8 cellular contexts compared by ENCODE assay signal in genomic region chr3:38134517-38135143, GRCh38. TPM values are rescaled to one million over a fixed set of nuclear protein-coding genes. Genes with fewer than 3 reads are reported as not detected.
DNase-seq lines count a peak whose midpoint lies in the region; ATAC-seq and TF ChIP-seq lines count a peak whose summit lies in the region.
"Not testable (repeated sequence)": the region's sequence is repeated elsewhere in the genome, so short reads cannot be mapped to it uniquely, and the experiment has no call there.

No MANE protein-coding gene starts in this region.

- not testable (repeated sequence) for H3K27ac ChIP-seq in BLaER1; H9 (ENCODE audit: insufficient read length, low read depth, low read length)
- peak overlapping the region; percentile 64 to 92 (median 86) for H3K27ac ChIP-seq in body of pancreas
- peak overlapping the region; percentile 84 to 85 for H3K27ac ChIP-seq in prostate gland

- not testable (repeated sequence) for H2AK5ac ChIP-seq in H9 (ENCODE audit: insufficient read length, low read length)

- TF ChIP-seq POLR2A in body of pancreas (IDR thresholded peaks at IDR 0.05); prostate gland (IDR thresholded peaks at IDR 0.05): not testable (repeated sequence)

- not testable (repeated sequence) for H2BK20ac ChIP-seq in H9 (ENCODE audit: low read depth, low read length, poor library complexity, severe bottlenecking)

- H3K4ac ChIP-seq in H9 (ENCODE audit: low read depth, low read length) = not testable (repeated sequence)

- H2BK5ac ChIP-seq in H9 (ENCODE audit: insufficient read length, low read length) = not testable (repeated sequence)

- H3K36me3 Mint-ChIP-seq in H9 (ENCODE audit: insufficient read depth in 1 of 3, low read depth in 3 of 3) (peaks cover 26 to 50% (median 27%) of the 10 kb centered on the region in 3 experiments), immature natural killer cell (peaks cover 6 to 21% (median 9%) of the 10 kb centered on the region in 3 donors)
- H3K36me3 Mint-ChIP-seq in T-helper 2 cell treated with Interferon-gamma antibody and Interleukin-4, amounts not matched to agents 5 μg/mL and 100 μg/mL, for 36 hours (ENCODE audit: low read depth) = peaks cover 53% of the 10 kb centered on the region
- H3K36me3 Mint-ChIP-seq in activated T-helper 1 cell treated with anti-CD3 and anti-CD28 coated beads, Interleukin-12 subunit alpha, Interleukin-12 subunit beta, Interleukin-2, Interleukin-4 antibody, amounts not matched to agents 30 ng/mL and 10 ng/mL and 1 ng/mL, durations not matched to agents 14 hours and 24 hours and 36 hours (ENCODE audit: low read depth) = peaks cover 40% of the 10 kb centered on the region
- H3K36me3 Mint-ChIP-seq in naive thymus-derived CD8-positive, alpha-beta T cell = peaks cover 0 to 49% (median 0%) of the 10 kb centered on the region in 3 donors

- not testable (repeated sequence) for H4K5ac ChIP-seq in H9 (ENCODE audit: insufficient read length, low read depth, low read length)

- H4K8ac ChIP-seq in H9 (replicated peaks; ENCODE audit: insufficient read length, low read depth, low read length) = not testable (repeated sequence)

- H4K20me1 ChIP-seq in BLaER1 = peaks cover 75% of the 10 kb centered on the region
- not testable (repeated sequence) for H4K20me1 ChIP-seq in H9 (ENCODE audit: control insufficient read depth, insufficient read depth, insufficient read length)

- intact Hi-C loops in activated T-helper 1 cell treated with anti-CD3 and anti-CD28 coated beads, Interleukin-12 subunit alpha, Interleukin-12 subunit beta, Interleukin-2, Interleukin-4 antibody, amounts not matched to agents 30 ng/mL and 10 ng/mL and 1 ng/mL, durations not matched to agents 14 hours and 24 hours and 36 hours (cut with micrococcal nuclease) = loop anchor here (5.0 kb wide), 7 partner anchors 123 to 1248 kb away; partner anchors contain the start of genes SCN11A, SLC25A38 and WDR48
- intact Hi-C loops in body of pancreas (cut with DNase I) = not testable (repeated sequence)
- intact Hi-C loops in prostate gland (cut with DNase I) = loop anchor here (5.0 to 10.0 kb wide), 3 partner anchors 113 to 350 kb away; partner anchors contain the start of gene ACVR2B

- not testable (repeated sequence) for H4K91ac ChIP-seq in H9 (ENCODE audit: insufficient read length, low read depth, low read length)

- 0 out of 2 replicates have a peak overlapping the region, but pooled peaks have one; percentile 91 for H3K9ac ChIP-seq in BLaER1
- not testable (repeated sequence) for H3K9ac ChIP-seq in H9 (ENCODE audit: extremely low read depth, insufficient read length, low read length)

- not testable (repeated sequence) for H3K18ac ChIP-seq in H9 (ENCODE audit: insufficient read length, low read depth, low read length)

- not testable (repeated sequence) for TF ChIP-seq CTCF in H9 (conservative IDR thresholded peaks at IDR 0.05); body of pancreas (IDR thresholded peaks at IDR 0.05); prostate gland (IDR thresholded peaks at IDR 0.05)

- not testable (repeated sequence) for H3K4me3 ChIP-seq in BLaER1, body of pancreas
- peak overlapping the region in 1 of 2 donors; percentile 90 for H3K4me3 ChIP-seq in prostate gland

- H2BK12ac ChIP-seq in H9 (ENCODE audit: insufficient read length, low read depth, low read length) = not testable (repeated sequence)

- peaks cover 56% of the 10 kb centered on the region for H3K36me3 ChIP-seq in BLaER1
- peaks cover 2 to 12% of the 10 kb centered on the region in 2 donors for H3K36me3 ChIP-seq in body of pancreas (replicated peaks in 1 of 2; ENCODE audit: insufficient read depth in 1 of 2, low read depth in 2 of 2)
- H3K36me3 ChIP-seq in prostate gland = peaks cover 0 to 12% of the 10 kb centered on the region in 2 donors

- H3K79me1 ChIP-seq in H9 (ENCODE audit: insufficient read depth, low read depth, low read length, poor library complexity, severe bottlenecking) = not testable (repeated sequence)

- H3K27ac Mint-ChIP-seq in H9 = not testable (repeated sequence)
- peak overlapping the region; percentile 22 for H3K27ac Mint-ChIP-seq in T-helper 2 cell treated with Interferon-gamma antibody and Interleukin-4, amounts not matched to agents 5 μg/mL and 100 μg/mL, for 36 hours
- peak overlapping the region; percentile 61 for H3K27ac Mint-ChIP-seq in activated T-helper 1 cell treated with anti-CD3 and anti-CD28 coated beads, Interleukin-12 subunit alpha, Interleukin-12 subunit beta, Interleukin-2, Interleukin-4 antibody, amounts not matched to agents 30 ng/mL and 10 ng/mL and 1 ng/mL, durations not matched to agents 14 hours and 24 hours and 36 hours
- peak overlapping the region in 3 of 6 donors; percentile 25 to 95 (median 85) for H3K27ac Mint-ChIP-seq in immature natural killer cell
- peak overlapping the region in 9 of 10 donors; percentile 1 to 97 (median 86) for H3K27ac Mint-ChIP-seq in naive thymus-derived CD8-positive, alpha-beta T cell

- H2AFZ ChIP-seq in H9 (ENCODE audit: low read length) = not testable (repeated sequence)

- ATAC-seq in body of pancreas; naive thymus-derived CD8-positive, alpha-beta T cell: not testable (repeated sequence)

- DNase-seq in H9; T-helper 2 cell treated with Interferon-gamma antibody and Interleukin-4, amounts not matched to agents 5 μg/mL and 100 μg/mL, for 36 hours (ENCODE audit: low spot score); activated T-helper 1 cell treated with anti-CD3 and anti-CD28 coated beads, Interleukin-12 subunit alpha, Interleukin-12 subunit beta, Interleukin-2, Interleukin-4 antibody, amounts not matched to agents 30 ng/mL and 10 ng/mL and 1 ng/mL, durations not matched to agents 14 hours and 24 hours and 36 hours (ENCODE audit: low spot score); body of pancreas; immature natural killer cell; naive thymus-derived CD8-positive, alpha-beta T cell; prostate gland (ENCODE audit: low spot score): not testable (repeated sequence)

- H3K4me2 ChIP-seq in BLaER1 = peak overlapping the region; percentile 97
- H3K4me2 ChIP-seq in H9 (ENCODE audit: insufficient read depth, insufficient read length, low read length) = not testable (repeated sequence)

- not testable (repeated sequence) for H3K9me3 ChIP-seq in BLaER1; H9 (ENCODE audit: control insufficient read depth, low read depth, low read length); body of pancreas; prostate gland

- no CpG with 5 or more reads among the region's 10 CpGs for WGBS in H9 (ENCODE audit: extremely low coverage, insufficient read length, low lambda C conversion rate)
- WGBS in body of pancreas, 2 donors = 46 to 48% methylated on average over 10 of the region's 10 CpGs
- WGBS in prostate gland = 79% methylated on average over 10 of the region's 10 CpGs

- POLR2A ChIA-PET in naive thymus-derived CD8-positive, alpha-beta T cell (lab: Charles Lee) = not testable (repeated sequence)

- H3K14ac ChIP-seq in H9 (ENCODE audit: insufficient read depth, low read length) = not testable (repeated sequence)

- not testable (repeated sequence) for H2BK120ac ChIP-seq in H9 (ENCODE audit: low read depth, low read length, poor library complexity, severe bottlenecking)

- not testable (repeated sequence) for H3K79me2 ChIP-seq in H9 (ENCODE audit: insufficient read depth, low read length)

- H3K4me1 ChIP-seq in BLaER1 = peaks cover 53% of the 10 kb centered on the region
- H3K4me1 ChIP-seq in H9 (ENCODE audit: insufficient read depth, low read length); prostate gland (replicated peaks): not testable (repeated sequence)
- peaks cover 74% of the 10 kb centered on the region for H3K4me1 ChIP-seq in body of pancreas

- H3K23me2 ChIP-seq in H9 (ENCODE audit: insufficient read length, low read depth, low read length, poor library complexity, severe bottlenecking) = peaks cover 18% of the 10 kb centered on the region

- H3K23ac ChIP-seq in H9 (ENCODE audit: insufficient read length, low read depth, low read length) = not testable (repeated sequence)

- H3K4me3 Mint-ChIP-seq in H9 (peak overlapping the region; percentile 91 to 92; a peak in 2 of 5 replicates), immature natural killer cell (peak overlapping the region in 4 of 5 donors; percentile 23 to 95 (median 90))
- H3K4me3 Mint-ChIP-seq in T-helper 2 cell treated with Interferon-gamma antibody and Interleukin-4, amounts not matched to agents 5 μg/mL and 100 μg/mL, for 36 hours = peak overlapping the region; percentile 91
- peak overlapping the region; percentile 94 for H3K4me3 Mint-ChIP-seq in activated T-helper 1 cell treated with anti-CD3 and anti-CD28 coated beads, Interleukin-12 subunit alpha, Interleukin-12 subunit beta, Interleukin-2, Interleukin-4 antibody, amounts not matched to agents 30 ng/mL and 10 ng/mL and 1 ng/mL, durations not matched to agents 14 hours and 24 hours and 36 hours
- peak overlapping the region in 9 of 10 donors; percentile 90 to 100 (median 95) for H3K4me3 Mint-ChIP-seq in naive thymus-derived CD8-positive, alpha-beta T cell

- H3K56ac ChIP-seq in H9 (ENCODE audit: insufficient read length, low read depth, low read length) = not testable (repeated sequence)

- not testable (repeated sequence) for H3K27me3 ChIP-seq in BLaER1; H9 (ENCODE audit: insufficient read depth, low read length); body of pancreas; prostate gland (replicated peaks; ENCODE audit: insufficient read depth)

- not testable (repeated sequence) for H3K27me3 Mint-ChIP-seq in H9 (ENCODE audit: low read depth); T-helper 2 cell treated with Interferon-gamma antibody and Interleukin-4, amounts not matched to agents 5 μg/mL and 100 μg/mL, for 36 hours (ENCODE audit: low read depth); activated T-helper 1 cell treated with anti-CD3 and anti-CD28 coated beads, Interleukin-12 subunit alpha, Interleukin-12 subunit beta, Interleukin-2, Interleukin-4 antibody, amounts not matched to agents 30 ng/mL and 10 ng/mL and 1 ng/mL, durations not matched to agents 14 hours and 24 hours and 36 hours (ENCODE audit: insufficient read depth); naive thymus-derived CD8-positive, alpha-beta T cell
- H3K27me3 Mint-ChIP-seq in immature natural killer cell (ENCODE audit: low read depth in 3 of 3) = peaks cover 0 to 16% (median 11%) of the 10 kb centered on the region in 3 donors

- H2BK15ac ChIP-seq in H9 (ENCODE audit: low read depth, low read length) = not testable (repeated sequence)

- H3K4me1 Mint-ChIP-seq in H9 (peaks cover 32 to 33% of the 10 kb centered on the region in 2 experiments), immature natural killer cell (peaks cover 61 to 94% of the 10 kb centered on the region in 2 donors)
- H3K4me1 Mint-ChIP-seq in T-helper 2 cell treated with Interferon-gamma antibody and Interleukin-4, amounts not matched to agents 5 μg/mL and 100 μg/mL, for 36 hours (ENCODE audit: low read depth) = peaks cover 44% of the 10 kb centered on the region
- peaks cover 57% of the 10 kb centered on the region for H3K4me1 Mint-ChIP-seq in activated T-helper 1 cell treated with anti-CD3 and anti-CD28 coated beads, Interleukin-12 subunit alpha, Interleukin-12 subunit beta, Interleukin-2, Interleukin-4 antibody, amounts not matched to agents 30 ng/mL and 10 ng/mL and 1 ng/mL, durations not matched to agents 14 hours and 24 hours and 36 hours (ENCODE audit: low read depth)
- peaks cover 40 to 69% (median 65%) of the 10 kb centered on the region in 4 donors for H3K4me1 Mint-ChIP-seq in naive thymus-derived CD8-positive, alpha-beta T cell

- H3T11ph ChIP-seq in H9 (ENCODE audit: low read length) = not testable (repeated sequence)

- H3K9me3 Mint-ChIP-seq in H9; T-helper 2 cell treated with Interferon-gamma antibody and Interleukin-4, amounts not matched to agents 5 μg/mL and 100 μg/mL, for 36 hours; activated T-helper 1 cell treated with anti-CD3 and anti-CD28 coated beads, Interleukin-12 subunit alpha, Interleukin-12 subunit beta, Interleukin-2, Interleukin-4 antibody, amounts not matched to agents 30 ng/mL and 10 ng/mL and 1 ng/mL, durations not matched to agents 14 hours and 24 hours and 36 hours; immature natural killer cell; naive thymus-derived CD8-positive, alpha-beta T cell: not testable (repeated sequence)

RNA-seq across cellular contexts. Expression of gene ACAA1, which starts 2.3 kb away (rescaled TPM):
- total RNA-seq in H9 (2021) = 41.9 and 44.3 TPM in 2 replicates
- 69.3 and 73.4 TPM in 2 replicates for total RNA-seq in activated T-helper 1 cell treated with anti-CD3 and anti-CD28 coated beads, Interleukin-12 subunit alpha, Interleukin-12 subunit beta, Interleukin-2, Interleukin-4 antibody, amounts not matched to agents 30 ng/mL and 10 ng/mL and 1 ng/mL, durations not matched to agents 14 hours and 24 hours and 36 hours
- 10 to 100 TPM; 91.8 to 92.6 TPM for total RNA-seq in body of pancreas
- 100 to 1,000 TPM in 1 of 3 donors, 10 to 100 TPM in 2; 74.8 to 113 (median 82.8) TPM for polyA plus RNA-seq in immature natural killer cell
- 10 to 100 TPM; 81.0 to 84.3 TPM for total RNA-seq in naive thymus-derived CD8-positive, alpha-beta T cell
- polyA plus RNA-seq in naive thymus-derived CD8-positive, alpha-beta T cell = 10 to 100 TPM; 53.5 to 64.8 (median 55.6) TPM
- 100 to 1,000 TPM in 1 of 2 donors, 10 to 100 TPM in 1; 89.8 to 112 TPM for total RNA-seq in prostate gland

RNA-seq across cellular contexts. Expression of gene MYD88, which starts 3.8 kb away (rescaled TPM):
- total RNA-seq in H9 (2021) (33.4 and 34.2 TPM in 2 replicates), body of pancreas (10 to 100 TPM; 11.9 to 33.3 TPM), prostate gland (10 to 100 TPM; 21.4 to 30.8 TPM)
- 38.6 and 42.1 TPM in 2 replicates for total RNA-seq in activated T-helper 1 cell treated with anti-CD3 and anti-CD28 coated beads, Interleukin-12 subunit alpha, Interleukin-12 subunit beta, Interleukin-2, Interleukin-4 antibody, amounts not matched to agents 30 ng/mL and 10 ng/mL and 1 ng/mL, durations not matched to agents 14 hours and 24 hours and 36 hours
- 100 to 1,000 TPM in 2 of 3 donors, 10 to 100 TPM in 1; 94.0 to 205 (median 129) TPM for polyA plus RNA-seq in immature natural killer cell
- total RNA-seq in naive thymus-derived CD8-positive, alpha-beta T cell = 10 to 100 TPM; 40.6 to 44.7 TPM
- polyA plus RNA-seq in naive thymus-derived CD8-positive, alpha-beta T cell = 10 to 100 TPM; 54.5 to 73.9 (median 71.8) TPM

RNA-seq across cellular contexts. Expression of gene OXSR1, which starts 30.7 kb away (rescaled TPM):
- total RNA-seq in H9 (2021) (53.8 and 54.1 TPM in 2 replicates), body of pancreas (10 to 100 TPM; 16.1 to 23.7 TPM), prostate gland (10 to 100 TPM; 21.2 to 32.7 TPM)
- 48.6 and 50.8 TPM in 2 replicates for total RNA-seq in activated T-helper 1 cell treated with anti-CD3 and anti-CD28 coated beads, Interleukin-12 subunit alpha, Interleukin-12 subunit beta, Interleukin-2, Interleukin-4 antibody, amounts not matched to agents 30 ng/mL and 10 ng/mL and 1 ng/mL, durations not matched to agents 14 hours and 24 hours and 36 hours
- 10 to 100 TPM; 13.1 to 16.1 (median 13.5) TPM for polyA plus RNA-seq in immature natural killer cell
- 10 to 100 TPM; 40.3 to 40.8 TPM for total RNA-seq in naive thymus-derived CD8-positive, alpha-beta T cell
- 10 to 100 TPM; 12.9 to 14.0 (median 13.1) TPM for polyA plus RNA-seq in naive thymus-derived CD8-positive, alpha-beta T cell
